ENCODE assay signal across 1 cellular context in genomic region chr19:48446579-48446978, GRCh38.
TF ChIP-seq lines count a peak whose summit lies in the region.

No MANE protein-coding gene starts in this region.

TF ChIP-seq in K562, 482 proteins besides CTCF, POLR2A, EP300 and RAD21:
- no peak for TF ChIP-seq JUNB (CRISPR knock-in tag; conservative IDR thresholded peaks at IDR 0.05)
- TF ChIP-seq USF2 (CRISPR knock-in tag; IDR thresholded peaks at IDR 0.05), result no peak
- TF ChIP-seq E2F3 (CRISPR knock-in tag; IDR thresholded peaks at IDR 0.05), result no peak
- TF ChIP-seq, protein P1, sequence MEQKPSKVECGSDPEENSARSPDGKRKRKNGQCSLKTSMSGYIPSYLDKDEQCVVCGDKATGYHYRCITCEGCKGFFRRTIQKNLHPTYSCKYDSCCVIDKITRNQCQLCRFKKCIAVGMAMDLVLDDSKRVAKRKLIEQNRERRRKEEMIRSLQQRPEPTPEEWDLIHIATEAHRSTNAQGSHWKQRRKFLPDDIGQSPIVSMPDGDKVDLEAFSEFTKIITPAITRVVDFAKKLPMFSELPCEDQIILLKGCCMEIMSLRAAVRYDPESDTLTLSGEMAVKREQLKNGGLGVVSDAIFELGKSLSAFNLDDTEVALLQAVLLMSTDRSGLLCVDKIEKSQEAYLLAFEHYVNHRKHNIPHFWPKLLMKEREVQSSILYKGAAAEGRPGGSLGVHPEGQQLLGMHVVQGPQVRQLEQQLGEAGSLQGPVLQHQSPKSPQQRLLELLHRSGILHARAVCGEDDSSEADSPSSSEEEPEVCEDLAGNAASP (IDR thresholded peaks at IDR 0.05), result no peak
- no peak for TF ChIP-seq HOXB6 (CRISPR knock-in tag; IDR thresholded peaks at IDR 0.05; ENCODE audit: borderline replicate concordance)
- TF ChIP-seq ILF3 (IDR thresholded peaks at IDR 0.05; ENCODE audit: borderline replicate concordance), result no peak
- no peak for TF ChIP-seq ETV1 (tag; conservative IDR thresholded peaks at IDR 0.05; ENCODE audit: low read depth)
